Comparison of ENCODE assay signal across 9 cellular contexts in genomic region chr12:111240374-111240773, GRCh38.
"Had no signal": no experiment of that assay in that cellular context is flagged by ENCODE, and none has a peak within 500 bp of the region (broad histone marks: within the 10 kb centered on the region; RNA-seq: fewer than 3 reads in every experiment).

No MANE protein-coding gene starts in this region.

- FAIRE-seq: HTR-8/SVneo, K562 had no signal

- H3K27ac ChIP-seq: HL-60, KMS-11 had no signal

- ATAC-seq: K562 had no signal

- DNase-seq: IMR-90, Karpas-422, Kasumi-1, KBM-7, KG1 had no signal

- H3K9ac ChIP-seq: KMS-11 had no signal

- H3K4me3 ChIP-seq: K562 had no signal

- H3K4me2 ChIP-seq: KMS-11 had no signal
